ENCODE assay signal across 15 cellular contexts in genomic region chr9:127711226-127711701, GRCh38. TPM values are rescaled to one million over a fixed set of nuclear protein-coding genes. Genes with fewer than 3 reads are reported as not detected.
DNase-seq lines count a peak whose midpoint lies in the region; ATAC-seq and TF ChIP-seq lines count a peak whose summit lies in the region.
"Had no signal": no experiment of that assay in that cellular context is flagged by ENCODE, and none has a peak within 500 bp of the region (broad histone marks: within the 10 kb centered on the region; RNA-seq: fewer than 3 reads in every experiment).

No MANE protein-coding gene starts in this region.

- peak overlapping the region; percentile 47 for H3K4me3 Mint-ChIP-seq in central memory CD8-positive, alpha-beta T cell
- H3K4me3 Mint-ChIP-seq: B cell; dendritic cell treated with granulocyte-macrophage colony-stimulating factor and Interleukin-4, amounts not matched to agents 40 ng/mL and 50 ng/mL, for 4 days had no signal

- intact Hi-C loops in dorsolateral prefrontal cortex (cut with DNase I) = loop anchor here in 1 of 2 donors (10.0 kb wide), 1 partner anchor 96 kb away; the partner anchor contains the start of gene STXBP1

- TF ChIP-seq CTCF in dorsolateral prefrontal cortex (IDR thresholded peaks at IDR 0.05 in 54 of 56, conservative IDR thresholded peaks at IDR 0.05 in 2 of 56; ENCODE audit: low read depth in 1 of 56, partially characterized antibody in 56 of 56) = no peak

- peak overlapping the region; percentile 90 for H3K4me2 ChIP-seq in BLaER1

- H3K4me3 ChIP-seq in BLaER1 = no peak overlapping the region
- no peak overlapping the region for H3K4me3 ChIP-seq in dorsolateral prefrontal cortex
- H3K4me3 ChIP-seq: ascending aorta, esophagus squamous epithelium, heart right ventricle had no signal

- H3K4me1 Mint-ChIP-seq in central memory CD8-positive, alpha-beta T cell = peaks cover 42% of the 10 kb centered on the region

- peaks cover 12% of the 10 kb centered on the region for H3K36me3 Mint-ChIP-seq in central memory CD8-positive, alpha-beta T cell (ENCODE audit: insufficient read depth)

- 0 out of 2 replicates have a peak overlapping the region, but pooled peaks have one; percentile 30 for H3K27ac ChIP-seq in BLaER1
- H3K27ac ChIP-seq in dorsolateral prefrontal cortex = no peak overlapping the region
- H3K27ac ChIP-seq: ascending aorta, esophagus squamous epithelium, heart right ventricle had no signal

- H3K27me3 ChIP-seq in BLaER1 (no peaks in the 10 kb centered on the region), dorsolateral prefrontal cortex (no peaks in the 10 kb centered on the region)
- H3K27me3 ChIP-seq: ascending aorta, esophagus squamous epithelium, heart right ventricle had no signal

- no peaks in the 10 kb centered on the region for H3K36me3 ChIP-seq in BLaER1
- H3K36me3 ChIP-seq: ascending aorta, esophagus squamous epithelium, heart right ventricle had no signal

- peaks cover 50% of the 10 kb centered on the region for H4K20me1 ChIP-seq in BLaER1

- no peaks in the 10 kb centered on the region for H3K9me3 ChIP-seq in BLaER1
- H3K9me3 ChIP-seq: ascending aorta, esophagus squamous epithelium, heart right ventricle had no signal

- no peaks in the 10 kb centered on the region for H3K27me3 Mint-ChIP-seq in central memory CD8-positive, alpha-beta T cell
- H3K27me3 Mint-ChIP-seq: B cell had no signal

- ATAC-seq in central memory CD8-positive, alpha-beta T cell (replicated peaks; ENCODE audit: extremely low read depth, poor library complexity, severe bottlenecking) = no peak
- ATAC-seq: heart right ventricle had no signal

- peak; percentile 88 for DNase-seq in DMS 273 (lab: John Stamatoyannopoulos, UW; ENCODE audit: unreplicated experiment)
- peak; percentile 82 for DNase-seq in NCI-H69 (lab: John Stamatoyannopoulos, UW)
- DNase-seq in central memory CD8-positive, alpha-beta T cell (ENCODE audit: low spot score in 2 of 2) = no peak
- no peak for DNase-seq in 8988T
- DNase-seq in cerebellum (ENCODE audit: low spot score) = no peak
- DNase-seq in NCI-H2107 (lab: John Stamatoyannopoulos, UW) = no peak
- DNase-seq in dorsolateral prefrontal cortex = no peak
- DNase-seq: activated CD4-positive, CD25-positive, alpha-beta regulatory T cell treated with anti-CD3 and anti-CD28 coated beads, Interleukin-2, amount 50 U/mL, for 72 hours; esophagus squamous epithelium; heart right ventricle; kidney glomerular epithelial cell had no signal

- H3K9ac ChIP-seq in BLaER1 = peak overlapping the region; percentile 48; the same call in 1 of the 2 replicates

- no peaks in the 10 kb centered on the region for H3K9me3 Mint-ChIP-seq in central memory CD8-positive, alpha-beta T cell

- peaks cover 56% of the 10 kb centered on the region for H3K4me1 ChIP-seq in BLaER1

- H3K27ac Mint-ChIP-seq in central memory CD8-positive, alpha-beta T cell (ENCODE audit: low read depth) = peak overlapping the region; percentile 80
- H3K27ac Mint-ChIP-seq: B cell; dendritic cell treated with granulocyte-macrophage colony-stimulating factor and Interleukin-4, amounts not matched to agents 40 ng/mL and 50 ng/mL, for 4 days had no signal

RNA-seq across cellular contexts. Expression of gene PTRH1, which starts 4.2 kb away (rescaled TPM):
- total RNA-seq in cerebellum (9.8 TPM), dorsolateral prefrontal cortex (10 to 100 TPM in 94 of 120 experiments, 1 to 10 TPM in 26; 4.2 to 19.6 (median 11.9) TPM)

RNA-seq across cellular contexts. Expression of gene CFAP157, which starts 4.5 kb away (rescaled TPM):
- total RNA-seq in cerebellum (0.27 TPM), dorsolateral prefrontal cortex (1 to 10 TPM in 12 of 120 experiments, under 1 TPM in 92, not detected in 16; 0.11 to 1.7 (median 0.55) TPM)
- total RNA-seq: ascending aorta, B cell had no signal

RNA-seq across cellular contexts. Expression of gene TTC16, which starts 4.6 kb away (rescaled TPM):
- total RNA-seq in cerebellum = not detected
- total RNA-seq in dorsolateral prefrontal cortex = 1 to 10 TPM in 3 of 120 experiments, under 1 TPM in 107, not detected in 10; 0.15 to 1.4 (median 0.47) TPM
- total RNA-seq: ascending aorta, B cell had no signal

RNA-seq across cellular contexts. Expression of gene TOR2A, which starts 23.8 kb away (rescaled TPM):
- total RNA-seq in cerebellum (8.3 TPM), dorsolateral prefrontal cortex (10 to 100 TPM in 101 of 120 experiments, 1 to 10 TPM in 19; 7.7 to 18.6 (median 12.5) TPM)
- total RNA-seq: ascending aorta had no signal

Comparison
In these comparisons a context has a peak if more than half of its experiments do, and no peak if none do; other contexts are left out.
1. DNase-seq: peak in DMS 273 (single experiment) and NCI-H69 (single experiment); none in central memory CD8-positive, alpha-beta T cell (0 of 2), 8988T (single experiment), cerebellum (single experiment), NCI-H2107 (single experiment) and dorsolateral prefrontal cortex (0 of 10).